Comparison of ENCODE assay signal across 12 cellular contexts in the genomic region with DNA sequence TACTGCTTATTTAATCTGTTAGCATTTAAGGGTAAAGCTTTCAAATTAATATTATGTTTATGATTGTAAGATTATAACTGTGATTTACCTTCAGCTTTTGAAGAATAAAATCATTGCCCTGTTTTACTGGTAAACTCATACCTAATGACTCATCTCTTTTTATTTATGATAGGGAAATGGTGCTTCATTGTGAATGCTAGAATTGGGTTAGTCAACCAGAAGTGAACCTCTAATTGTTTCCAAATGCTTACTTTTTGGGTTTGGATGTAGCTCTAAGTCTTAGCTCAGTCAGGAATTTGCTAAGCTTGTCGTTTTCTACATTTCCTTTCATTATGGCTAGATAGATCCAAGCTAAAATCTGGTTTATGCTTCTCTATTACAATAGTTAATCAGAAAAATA. TPM values are rescaled to one million over a fixed set of nuclear protein-coding genes. Genes with fewer than 3 reads are reported as not detected.
A peak's percentile ranks its signal among the peaks of the same experiment; 100 is the strongest.
DNase-seq lines count a peak whose midpoint lies in the region; ATAC-seq, FAIRE-seq and TF ChIP-seq lines count a peak whose summit lies in the region.
"Had no signal": no experiment of that assay in that cellular context is flagged by ENCODE, and none has a peak within 500 bp of the region (broad histone marks: within the 10 kb centered on the region; RNA-seq: fewer than 3 reads in every experiment).

No MANE protein-coding gene starts in this region.

- H3K27ac Mint-ChIP-seq in astrocyte (ENCODE audit: unreplicated experiment), result no peak overlapping the region
- H3K27ac Mint-ChIP-seq: T-helper 1 cell treated with Interleukin-12 subunit alpha and Interleukin-12 subunit beta and Interleukin-4 antibody, amounts not matched to agents 30 μg/mL and 1 μg/mL, for 36 hours had no signal

- no peak overlapping the region for H3K9ac ChIP-seq in astrocyte (ENCODE audit: low read length)

- H3K79me2 ChIP-seq in astrocyte (ENCODE audit: insufficient read depth, low read length), result peaks cover 10% of the 10 kb centered on the region

- H3K27me3 ChIP-seq in astrocyte (ENCODE audit: insufficient read depth, low read length), result no peaks in the 10 kb centered on the region

- H3K9me3 ChIP-seq in astrocyte (ENCODE audit: insufficient read depth, low read depth, low read length), result no peaks in the 10 kb centered on the region

- H3K4me2 ChIP-seq in astrocyte (ENCODE audit: low read length), result peak overlapping the region; percentile 43

- H3K27ac ChIP-seq in astrocyte (ENCODE audit: low read depth, low read length), result peak overlapping the region; percentile 10

- TF ChIP-seq CTCF in astrocyte (IDR thresholded peaks at IDR 0.05; ENCODE audit: insufficient read depth, low read depth, low read length), result no peak

- H3K4me3 Mint-ChIP-seq in astrocyte (ENCODE audit: unreplicated experiment), result no peak overlapping the region
- H3K4me3 Mint-ChIP-seq: T-helper 1 cell treated with Interleukin-12 subunit alpha and Interleukin-12 subunit beta and Interleukin-4 antibody, amounts not matched to agents 30 μg/mL and 1 μg/mL, for 36 hours had no signal

- H3K4me1 ChIP-seq in astrocyte (ENCODE audit: insufficient read depth, low read length), result peaks cover 2% of the 10 kb centered on the region

- peaks cover 17% of the 10 kb centered on the region for H4K20me1 ChIP-seq in astrocyte (ENCODE audit: insufficient read depth, low read length)

- no peaks in the 10 kb centered on the region for H3K9me3 Mint-ChIP-seq in astrocyte (ENCODE audit: unreplicated experiment)

- no peak for ATAC-seq in HG03025 (IDR thresholded peaks at IDR 0.05; ENCODE audit: low FRiP score, unreplicated experiment)

- DNase-seq in AG08395 (ENCODE audit: low spot score) (peak; percentile 81), H4 (ENCODE audit: low spot score) (peak; percentile 81), astrocyte (ENCODE audit: low read depth) (peak; percentile 88), iris pigment epithelial cell (ENCODE audit: low read depth) (peak; percentile 85), T-helper 1 cell (no peak), NCI-H1930 (lab: John Stamatoyannopoulos, UW) (no peak), DMS153 (lab: John Stamatoyannopoulos, UW) (no peak)
- DNase-seq: activated CD8-positive, alpha-beta memory T cell treated with anti-CD3 and anti-CD28 coated beads, Interleukin-2, amount 50 U/mL, for 4 hours; DND-41; stimulated activated CD4-positive, alpha-beta T cell treated with anti-CD3 and anti-CD28 coated beads, Interleukin-4, amount 100 ng/mL, for 4 hours had no signal

- peaks cover 11% of the 10 kb centered on the region for H3K36me3 Mint-ChIP-seq in astrocyte (ENCODE audit: low read depth, unreplicated experiment)

- no peak overlapping the region for H2AFZ ChIP-seq in astrocyte (ENCODE audit: low read depth, low read length)

- peak; percentile 86 for FAIRE-seq in astrocyte (lab: Jason Lieb, UNC)

- no peak overlapping the region for H3K4me3 ChIP-seq in astrocyte (ENCODE audit: insufficient read depth, low read depth, low read length)

- no peaks in the 10 kb centered on the region for H3K27me3 Mint-ChIP-seq in astrocyte (ENCODE audit: low read depth, unreplicated experiment)

- H3K36me3 ChIP-seq in astrocyte (ENCODE audit: insufficient read depth, low read length), result peaks cover 8% of the 10 kb centered on the region

- peaks cover 14% of the 10 kb centered on the region for H3K4me1 Mint-ChIP-seq in astrocyte (ENCODE audit: low read depth, unreplicated experiment)

RNA-seq across cellular contexts. Expression of gene SLC30A7, which starts 59.4 kb away (rescaled TPM):
- total RNA-seq in H4 (2014; rRNA removed; shearing (Covaris generic)), result 32.7 and 41.3 TPM in 2 replicates
- total RNA-seq in astrocyte, result 56.6 and 60.0 TPM in 2 replicates

Comparison
In these comparisons a context has a peak if more than half of its experiments do, and no peak if none do; other contexts are left out.
1. DNase-seq: peak in AG08395 (single experiment), H4 (single experiment), astrocyte (single experiment) and iris pigment epithelial cell (single experiment); none in T-helper 1 cell (0 of 5), NCI-H1930 (0 of 2) and DMS153 (single experiment).